ENCODE assay signal across 8 cellular contexts in the genomic region with DNA sequence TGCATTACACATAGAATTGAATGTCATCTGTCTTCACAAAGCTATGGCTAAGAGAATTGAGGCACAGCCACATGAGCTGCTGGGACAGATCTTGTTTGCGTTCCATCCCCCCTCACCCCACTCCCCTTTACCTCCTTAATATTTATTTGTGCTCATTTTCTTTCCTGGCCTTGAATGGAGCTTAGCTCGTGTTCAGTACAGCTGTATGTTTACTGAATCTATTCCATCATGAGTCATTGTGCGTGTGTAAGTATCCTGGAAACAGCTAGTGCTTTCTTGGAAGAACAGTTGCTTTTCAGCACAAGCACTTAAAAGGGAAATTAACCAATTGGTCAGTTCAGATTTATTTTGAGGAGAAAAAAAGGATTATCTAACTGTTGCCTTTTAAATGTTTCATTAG. TPM values are rescaled to one million over a fixed set of nuclear protein-coding genes. Genes with fewer than 3 reads are reported as not detected.
A peak's percentile ranks its signal among the peaks of the same experiment; 100 is the strongest.
DNase-seq lines count a peak whose midpoint lies in the region; ATAC-seq lines count a peak whose summit lies in the region.
"Had no signal": no experiment of that assay in that cellular context is flagged by ENCODE, and none has a peak within 500 bp of the region (broad histone marks: within the 10 kb centered on the region; RNA-seq: fewer than 3 reads in every experiment).

No MANE protein-coding gene starts in this region.

- H3K79me1 ChIP-seq in trophoblast cell (ENCODE audit: low read length) = no peaks in the 10 kb centered on the region

- H2BK5ac ChIP-seq in trophoblast cell (ENCODE audit: low read depth, low read length, poor library complexity) = no peak overlapping the region

- H2BK12ac ChIP-seq in trophoblast cell (ENCODE audit: low read length) = no peak overlapping the region

- no peaks in the 10 kb centered on the region for H3K27me3 ChIP-seq in trophoblast cell (ENCODE audit: insufficient read depth, low read length)

- H3K4ac ChIP-seq in trophoblast cell (ENCODE audit: low read depth, low read length) = no peak overlapping the region

- H3K27ac ChIP-seq in trophoblast cell (ENCODE audit: low read depth, low read length) = no peak overlapping the region

- H3K79me2 ChIP-seq in trophoblast cell (ENCODE audit: control insufficient read depth, insufficient read depth, low read length, poor library complexity) = no peaks in the 10 kb centered on the region

- H3K18ac ChIP-seq in trophoblast cell (ENCODE audit: low read length) = no peak overlapping the region

- H3K36me3 ChIP-seq in trophoblast cell (ENCODE audit: control insufficient read depth in 1 of 2, insufficient read depth in 2 of 2, low read length in 2 of 2) = peaks cover 10% of the 10 kb centered on the region in 2 experiments

- no peak overlapping the region for H3K23ac ChIP-seq in trophoblast cell (ENCODE audit: low read length)

- peaks cover 2% of the 10 kb centered on the region for H3K9me3 ChIP-seq in trophoblast cell (ENCODE audit: insufficient read depth, low read depth, low read length)

- DNase-seq in NCI-H1417 treated with DMSO at 0.1 percent for 48 hours (lab: John Stamatoyannopoulos, UW) (peak; percentile 69), RPMI7951 (ENCODE audit: low read depth) (peak; percentile 79), glomerular endothelial cell (ENCODE audit: extremely low read depth, low read depth, low spot score) (peak; percentile 56), stromal cell of bone marrow (ENCODE audit: low read depth) (peak; percentile 21), trophoblast cell (no peak)
- DNase-seq: activated T-cell treated with anti-CD3 and anti-CD28 coated beads, Interleukin-2, amount 50 U/mL, for 4 hours had no signal

- no peak overlapping the region for H2BK120ac ChIP-seq in trophoblast cell (ENCODE audit: insufficient read depth, low read length, poor library complexity)

- H3K4me2 ChIP-seq in trophoblast cell (ENCODE audit: low read length) = no peak overlapping the region

- no peak for ATAC-seq in HG02938 (IDR thresholded peaks at IDR 0.05; ENCODE audit: unreplicated experiment)
- no peak for ATAC-seq in GM21423 (IDR thresholded peaks at IDR 0.05; ENCODE audit: unreplicated experiment)
- ATAC-seq: activated T-cell treated with anti-CD3 and anti-CD28 coated beads, Interleukin-2, amount 50 U/mL, for 4 hours had no signal

- H2AFZ ChIP-seq in trophoblast cell (ENCODE audit: insufficient read depth, low read length, poor library complexity) = no peak overlapping the region

- H4K8ac ChIP-seq in trophoblast cell (ENCODE audit: low read depth, low read length) = no peak overlapping the region

- no peaks in the 10 kb centered on the region for H3K4me1 ChIP-seq in trophoblast cell (ENCODE audit: control insufficient read depth in 1 of 2, insufficient read depth in 2 of 2, low read length in 2 of 2)

- no peak overlapping the region for H3K14ac ChIP-seq in trophoblast cell (ENCODE audit: low read length)

- no peak overlapping the region for H4K12ac ChIP-seq in trophoblast cell (ENCODE audit: low read depth, low read length)

- WGBS in trophoblast cell (ENCODE audit: extremely low coverage, insufficient coverage, insufficient read length) = no CpG with 5 or more reads among the region's 3 CpGs

- H2AK5ac ChIP-seq in trophoblast cell (ENCODE audit: low read length) = no peak overlapping the region

- H4K91ac ChIP-seq in trophoblast cell (ENCODE audit: low read depth, low read length) = no peak overlapping the region

- H3K9ac ChIP-seq in trophoblast cell (ENCODE audit: low read length) = no peak overlapping the region

- H3K4me3 ChIP-seq in trophoblast cell (ENCODE audit: low read depth, low read length) = no peak overlapping the region

RNA-seq across cellular contexts. Expression of a gene that starts 14.7 kb away (rescaled TPM):
- 2.4 and 3.0 TPM in 2 replicates for total RNA-seq in RPMI7951 (2014; rRNA removed; shearing (Covaris generic))
- total RNA-seq in glomerular endothelial cell = 1.3 and 2.5 TPM in 2 replicates
- polyA plus RNA-seq in trophoblast cell (2013) = 1.3 and 1.6 TPM in 2 replicates

Comparison
In these comparisons a context has a peak if more than half of its experiments do, and no peak if none do; other contexts are left out.
1. DNase-seq: peak in NCI-H1417 treated with DMSO at 0.1 percent for 48 hours (single experiment), RPMI7951 (single experiment), glomerular endothelial cell (single experiment) and stromal cell of bone marrow (single experiment); none in trophoblast cell (0 of 2).